32 cellular contexts compared by ENCODE assay signal in genomic region chr6:84066536-84066935, GRCh38. TPM values are rescaled to one million over a fixed set of nuclear protein-coding genes. Genes with fewer than 3 reads are reported as not detected.
"Had no signal": no experiment of that assay in that cellular context is flagged by ENCODE, and none has a peak within 500 bp of the region (broad histone marks: within the 10 kb centered on the region; RNA-seq: fewer than 3 reads in every experiment).

No MANE protein-coding gene starts in this region.

- H3K4me1 ChIP-seq: left lung, lower lobe of right lung, parathyroid adenoma, psoas muscle, sigmoid colon, stomach, thyroid gland, upper lobe of left lung had no signal

- ATAC-seq: left lung; lower lobe of right lung; psoas muscle; stimulated activated memory B cell treated with anti-CD40 and anti-IgM and Interleukin-4, amounts not matched to agents 10 μg/mL and 1 μg/mL and 100 μg/mL, for 72 hours had no signal

- H3K9me3 Mint-ChIP-seq: activated naive CD4-positive, alpha-beta T cell treated with anti-CD3 and anti-CD28 coated beads, Interleukin-2, amount 10 ng/mL, durations not matched to agents 7 days and 5 days; activated naive CD8-positive, alpha-beta T cell treated with anti-CD3 and anti-CD28 coated beads, Interleukin-2, amount 10 ng/mL, durations not matched to agents 7 days and 5 days; activated T-helper 1 cell treated with anti-CD3 and anti-CD28 coated beads, Interleukin-12 subunit alpha, Interleukin-12 subunit beta, Interleukin-2, Interleukin-4 antibody, amounts not matched to agents 30 ng/mL and 10 ng/mL and 1 ng/mL, durations not matched to agents 14 hours and 24 hours and 36 hours; T-helper 1 cell treated with Interleukin-12 subunit alpha and Interleukin-12 subunit beta and Interleukin-4 antibody, amounts not matched to agents 30 μg/mL and 1 μg/mL, for 36 hours had no signal

- H3K4me3 ChIP-seq: left lung, lower lobe of right lung, psoas muscle, sigmoid colon, stomach, thyroid gland, upper lobe of left lung had no signal

- H3K4me1 Mint-ChIP-seq: activated naive CD4-positive, alpha-beta T cell treated with anti-CD3 and anti-CD28 coated beads, Interleukin-2, amount 10 ng/mL, durations not matched to agents 7 days and 5 days; activated naive CD8-positive, alpha-beta T cell treated with anti-CD3 and anti-CD28 coated beads, Interleukin-2, amount 10 ng/mL, durations not matched to agents 7 days and 5 days; central memory CD8-positive, alpha-beta T cell; stimulated activated memory B cell treated with anti-CD40 and anti-IgM and Interleukin-4, amounts not matched to agents 10 μg/mL and 1 μg/mL and 100 μg/mL, for 72 hours had no signal

- H3K27me3 ChIP-seq: left lung, sigmoid colon, stomach, thyroid gland, upper lobe of left lung had no signal

- H3K27ac Mint-ChIP-seq: activated naive CD4-positive, alpha-beta T cell treated with anti-CD3 and anti-CD28 coated beads, Interleukin-2, amount 10 ng/mL, durations not matched to agents 7 days and 5 days; activated naive CD8-positive, alpha-beta T cell treated with anti-CD3 and anti-CD28 coated beads, Interleukin-2, amount 10 ng/mL, durations not matched to agents 7 days and 5 days; activated T-helper 1 cell treated with anti-CD3 and anti-CD28 coated beads, Interleukin-12 subunit alpha, Interleukin-12 subunit beta, Interleukin-2, Interleukin-4 antibody, amounts not matched to agents 30 ng/mL and 10 ng/mL and 1 ng/mL, durations not matched to agents 14 hours and 24 hours and 36 hours; nephron progenitor cell; stimulated activated memory B cell treated with anti-CD40 and anti-IgM and Interleukin-4, amounts not matched to agents 10 μg/mL and 1 μg/mL and 100 μg/mL, for 72 hours; T-helper 1 cell treated with Interleukin-12 subunit alpha and Interleukin-12 subunit beta and Interleukin-4 antibody, amounts not matched to agents 30 μg/mL and 1 μg/mL, for 36 hours had no signal

- DNase-seq: activated CD4-positive, alpha-beta T cell treated with anti-CD3 and anti-CD28 coated beads for 48 hours; activated CD4-positive, alpha-beta T cell treated with anti-CD3 and anti-CD28 coated beads, Interleukin-2, amount 50 U/mL, for 48 hours; activated CD8-positive, alpha-beta memory T cell treated with anti-CD3 and anti-CD28 coated beads for 24 hours; activated gamma-delta T cell; activated naive CD4-positive, alpha-beta T cell treated with anti-CD3 and anti-CD28 coated beads, Interleukin-2, amount 10 ng/mL, durations not matched to agents 7 days and 5 days; activated naive CD8-positive, alpha-beta T cell treated with anti-CD3 and anti-CD28 coated beads, Interleukin-2, amount 10 ng/mL, durations not matched to agents 7 days and 5 days; amniotic stem cell; effector CD8-positive, alpha-beta T cell; erythroblast; head of caudate nucleus; left lung; lower lobe of right lung; nephron progenitor cell; psoas muscle; sigmoid colon; SK-N-SH; small intestine; stimulated activated CD4-positive, alpha-beta T cell treated with anti-CD3 and anti-CD28 coated beads, Interleukin-1b, Interleukin-23, amount 100 ng/mL, for 48 hours; stimulated activated CD4-positive, alpha-beta T cell treated with anti-CD3 and anti-CD28 coated beads, Interleukin-4, amount 100 ng/mL, for 4 hours; stimulated activated CD8-positive, alpha-beta memory T cell treated with anti-CD3 and anti-CD28 coated beads, Interleukin-4, amount 100 ng/mL, for 48 hours; stomach; SW 1271; T-helper 9 cell; thyroid gland; upper lobe of left lung had no signal

- H3K9me2 ChIP-seq: SK-N-SH had no signal

- H3K9ac ChIP-seq: parathyroid adenoma, SK-N-SH had no signal

- H3K4me2 ChIP-seq: SK-N-SH had no signal

- H3K4me3 Mint-ChIP-seq: activated naive CD4-positive, alpha-beta T cell treated with anti-CD3 and anti-CD28 coated beads, Interleukin-2, amount 10 ng/mL, durations not matched to agents 7 days and 5 days; activated naive CD8-positive, alpha-beta T cell treated with anti-CD3 and anti-CD28 coated beads, Interleukin-2, amount 10 ng/mL, durations not matched to agents 7 days and 5 days; activated T-helper 1 cell treated with anti-CD3 and anti-CD28 coated beads, Interleukin-12 subunit alpha, Interleukin-12 subunit beta, Interleukin-2, Interleukin-4 antibody, amounts not matched to agents 30 ng/mL and 10 ng/mL and 1 ng/mL, durations not matched to agents 14 hours and 24 hours and 36 hours; central memory CD8-positive, alpha-beta T cell; nephron progenitor cell; stimulated activated memory B cell treated with anti-CD40 and anti-IgM and Interleukin-4, amounts not matched to agents 10 μg/mL and 1 μg/mL and 100 μg/mL, for 72 hours; T-helper 1 cell treated with Interleukin-12 subunit alpha and Interleukin-12 subunit beta and Interleukin-4 antibody, amounts not matched to agents 30 μg/mL and 1 μg/mL, for 36 hours had no signal

- H2AFZ ChIP-seq: parathyroid adenoma had no signal

- H3K79me2 ChIP-seq: parathyroid adenoma had no signal

- H3K27ac ChIP-seq: left lung, lower lobe of right lung, parathyroid adenoma, psoas muscle, sigmoid colon, stomach, thyroid gland, upper lobe of left lung, VCaP had no signal

- H3K36me3 ChIP-seq: left lung, lower lobe of right lung, sigmoid colon, stomach, thyroid gland, upper lobe of left lung had no signal

- H3K27me3 Mint-ChIP-seq: stimulated activated memory B cell treated with anti-CD40 and anti-IgM and Interleukin-4, amounts not matched to agents 10 μg/mL and 1 μg/mL and 100 μg/mL, for 72 hours had no signal

- H3K9me3 ChIP-seq: left lung, lower lobe of right lung, psoas muscle, sigmoid colon, SK-N-SH, stomach, thyroid gland, upper lobe of left lung had no signal

RNA-seq across cellular contexts. Expression of gene MRAP2, which starts 33.0 kb away (rescaled TPM):
- total RNA-seq: activated naive CD8-positive, alpha-beta T cell treated with anti-CD3 and anti-CD28 coated beads, Interleukin-2, amount 10 ng/mL, durations not matched to agents 7 days and 5 days; activated T-helper 1 cell treated with anti-CD3 and anti-CD28 coated beads, Interleukin-12 subunit alpha, Interleukin-12 subunit beta, Interleukin-2, Interleukin-4 antibody, amounts not matched to agents 30 ng/mL and 10 ng/mL and 1 ng/mL, durations not matched to agents 14 hours and 24 hours and 36 hours; fibroblast of villous mesenchyme had no signal
